Comparison of ENCODE assay signal across 8 cellular contexts in the genomic region with DNA sequence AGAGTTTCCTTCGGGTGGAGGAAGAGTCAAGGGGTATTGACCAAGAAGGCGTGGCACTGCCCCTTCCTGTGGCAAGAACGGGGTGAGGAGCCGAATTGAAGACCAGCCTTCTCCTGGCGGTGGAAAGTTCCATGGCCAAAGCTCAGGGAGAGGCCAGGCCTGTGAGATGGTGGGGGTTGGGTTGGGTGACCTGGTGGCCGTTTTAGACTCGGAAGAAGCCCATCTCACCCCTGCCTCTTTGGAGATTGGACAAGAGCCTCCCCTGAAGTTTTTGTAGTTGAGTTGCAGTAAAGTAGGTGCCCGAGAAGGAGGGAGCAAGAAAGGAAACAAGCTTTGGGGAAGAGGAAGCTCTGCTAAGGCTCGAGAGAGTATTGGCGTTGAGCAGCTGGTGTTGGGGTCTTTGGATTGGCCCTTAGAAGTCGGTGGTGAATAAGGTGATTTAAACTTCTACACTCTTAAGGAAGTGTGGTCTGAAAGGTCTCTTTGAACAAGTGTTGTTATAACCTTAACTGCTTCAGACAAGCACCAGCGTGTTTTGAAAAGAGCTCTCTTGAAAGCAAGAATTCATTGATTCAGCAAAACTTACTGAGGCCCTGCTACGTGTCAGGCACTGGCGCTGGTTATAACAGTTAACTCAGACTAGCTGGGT. TPM values are rescaled to one million over a fixed set of nuclear protein-coding genes. Genes with fewer than 3 reads are reported as not detected.
DNase-seq lines count a peak whose midpoint lies in the region; ATAC-seq and TF ChIP-seq lines count a peak whose summit lies in the region.

No MANE protein-coding gene starts in this region.

- no peaks in the 10 kb centered on the region for H3K36me3 Mint-ChIP-seq in activated naive CD4-positive, alpha-beta T cell treated with anti-CD3 and anti-CD28 coated beads for 36 hours (ENCODE audit: low read depth)
- H3K36me3 Mint-ChIP-seq in activated naive CD8-positive, alpha-beta T cell treated with anti-CD3 and anti-CD28 coated beads, Interleukin-2, amount 50 U/mL, for 24 hours (ENCODE audit: low read depth), result no peaks in the 10 kb centered on the region

- intact Hi-C loops in activated naive CD4-positive, alpha-beta T cell treated with anti-CD3 and anti-CD28 coated beads for 36 hours (cut with micrococcal nuclease), result loop anchor here (10.0 kb wide), 1 partner anchor 671 kb away; a partner anchor contains a TSS

- no peak for DNase-seq in activated naive CD4-positive, alpha-beta T cell treated with anti-CD3 and anti-CD28 coated beads for 36 hours
- no peak for DNase-seq in activated naive CD4-positive, alpha-beta T cell treated with Interleukin-2 at 50 U/mL for 16 hours
- no peak for DNase-seq in activated naive CD8-positive, alpha-beta T cell treated with anti-CD3 and anti-CD28 coated beads, Interleukin-2, amount 50 U/mL, for 24 hours
- no peak for DNase-seq in kidney epithelial cell (ENCODE audit: low read depth)
- peak in 2 of 49 donors; percentile 15 to 31 for DNase-seq in substantia nigra (lab: John Stamatoyannopoulos, UW)
- DNase-seq in OCI-M2 (lab: John Stamatoyannopoulos, UW; ENCODE audit: unreplicated experiment), result no peak
- DNase-seq in GOT3 (lab: John Stamatoyannopoulos, UW), result no peak

- peak overlapping the region; percentile 74 for H3K27ac ChIP-seq in substantia nigra (ENCODE audit: low read depth, low read length, poor library complexity, severe bottlenecking)

- no peak for ATAC-seq in activated naive CD8-positive, alpha-beta T cell treated with anti-CD3 and anti-CD28 coated beads, Interleukin-2, amount 50 U/mL, for 24 hours
- no peak for ATAC-seq in HG02642 (IDR thresholded peaks at IDR 0.05; ENCODE audit: poor library complexity, unreplicated experiment)

- peak overlapping the region; percentile 82 for H3K4me3 Mint-ChIP-seq in activated naive CD4-positive, alpha-beta T cell treated with anti-CD3 and anti-CD28 coated beads for 36 hours
- peak overlapping the region; percentile 82 for H3K4me3 Mint-ChIP-seq in activated naive CD8-positive, alpha-beta T cell treated with anti-CD3 and anti-CD28 coated beads, Interleukin-2, amount 50 U/mL, for 24 hours

- peaks cover 38% of the 10 kb centered on the region for H3K4me1 Mint-ChIP-seq in activated naive CD4-positive, alpha-beta T cell treated with anti-CD3 and anti-CD28 coated beads for 36 hours (ENCODE audit: low read depth)
- H3K4me1 Mint-ChIP-seq in activated naive CD8-positive, alpha-beta T cell treated with anti-CD3 and anti-CD28 coated beads, Interleukin-2, amount 50 U/mL, for 24 hours, result peaks cover 32% of the 10 kb centered on the region

- CTCF ChIA-PET in activated naive CD4-positive, alpha-beta T cell treated with anti-CD3 and anti-CD28 coated beads for 36 hours (lab: Charles Lee), result interaction anchor here (0.6 to 1.1 kb wide), 4 partner anchors 8 to 185 kb away, joined by 3 read pairs; no protein-coding TSS in a partner anchor

- no peaks in the 10 kb centered on the region for H3K36me3 ChIP-seq in kidney epithelial cell (ENCODE audit: control insufficient read depth, insufficient read depth, low read length)

- peak overlapping the region; percentile 62 for H3K4me3 ChIP-seq in kidney epithelial cell (ENCODE audit: low read depth, low read length)

- no peak for TF ChIP-seq CTCF in kidney epithelial cell (IDR thresholded peaks at IDR 0.05; ENCODE audit: insufficient read depth, low read length, poor library complexity, severe bottlenecking)

- no peaks in the 10 kb centered on the region for H3K27me3 Mint-ChIP-seq in activated naive CD4-positive, alpha-beta T cell treated with anti-CD3 and anti-CD28 coated beads for 36 hours (ENCODE audit: low read depth)
- peaks cover 2% of the 10 kb centered on the region for H3K27me3 Mint-ChIP-seq in activated naive CD8-positive, alpha-beta T cell treated with anti-CD3 and anti-CD28 coated beads, Interleukin-2, amount 50 U/mL, for 24 hours

- H3K9me3 Mint-ChIP-seq in activated naive CD4-positive, alpha-beta T cell treated with anti-CD3 and anti-CD28 coated beads for 36 hours, result no peaks in the 10 kb centered on the region
- H3K9me3 Mint-ChIP-seq in activated naive CD8-positive, alpha-beta T cell treated with anti-CD3 and anti-CD28 coated beads, Interleukin-2, amount 50 U/mL, for 24 hours, result no peaks in the 10 kb centered on the region

- peak overlapping the region; percentile 68 for H3K27ac Mint-ChIP-seq in activated naive CD4-positive, alpha-beta T cell treated with anti-CD3 and anti-CD28 coated beads for 36 hours
- peak overlapping the region; percentile 81 for H3K27ac Mint-ChIP-seq in activated naive CD8-positive, alpha-beta T cell treated with anti-CD3 and anti-CD28 coated beads, Interleukin-2, amount 50 U/mL, for 24 hours

- no peaks in the 10 kb centered on the region for H3K27me3 ChIP-seq in kidney epithelial cell (ENCODE audit: control insufficient read depth, insufficient read depth, low read length)

RNA-seq across cellular contexts. Expression of a gene that starts 1.0 kb away (rescaled TPM):
- total RNA-seq in activated naive CD4-positive, alpha-beta T cell treated with anti-CD3 and anti-CD28 coated beads for 36 hours, result 10 to 100 TPM; 35.3 to 36.5 TPM
- total RNA-seq in kidney epithelial cell, result 591 and 806 TPM in 2 replicates

RNA-seq across cellular contexts. Expression of a gene that starts 9.2 kb away (rescaled TPM):
- total RNA-seq in activated naive CD4-positive, alpha-beta T cell treated with anti-CD3 and anti-CD28 coated beads for 36 hours, result not detected
- 1.6 and 5.3 TPM in 2 replicates for total RNA-seq in kidney epithelial cell

RNA-seq across cellular contexts. Expression of a gene that starts 38.7 kb away (rescaled TPM):
- not detected for total RNA-seq in activated naive CD4-positive, alpha-beta T cell treated with anti-CD3 and anti-CD28 coated beads for 36 hours
- 273 and 300 TPM in 2 replicates for total RNA-seq in kidney epithelial cell

RNA-seq across cellular contexts. Expression of a gene that starts 41.3 kb away (rescaled TPM):
- under 1 TPM; 0.41 to 0.77 TPM for total RNA-seq in activated naive CD4-positive, alpha-beta T cell treated with anti-CD3 and anti-CD28 coated beads for 36 hours
- 1.5 and 2.1 TPM in 2 replicates for total RNA-seq in kidney epithelial cell

RNA-seq across cellular contexts. Expression of a gene that starts 50.4 kb away (rescaled TPM):
- total RNA-seq in activated naive CD4-positive, alpha-beta T cell treated with anti-CD3 and anti-CD28 coated beads for 36 hours, result 10 to 100 TPM; 56.0 to 61.1 TPM
- total RNA-seq in kidney epithelial cell, result 66.7 and 80.6 TPM in 2 replicates

Comparison
In these comparisons a context has a peak if more than half of its experiments do, and no peak if none do; other contexts are left out.
1. RNA of a gene that starts 1.0 kb away (total RNA-seq): 591 to 806 TPM in kidney epithelial cell; 35.3 to 36.5 TPM in activated naive CD4-positive, alpha-beta T cell treated with anti-CD3 and anti-CD28 coated beads for 36 hours; every median in the first group is over 10 times any median in the second.
2. RNA of a gene that starts 38.7 kb away (total RNA-seq): 273 to 300 TPM in kidney epithelial cell; not detected in activated naive CD4-positive, alpha-beta T cell treated with anti-CD3 and anti-CD28 coated beads for 36 hours; every median in the first group is over 100 times any median in the second.